ENCODE assay signal across 1 cellular context in the genomic region with DNA sequence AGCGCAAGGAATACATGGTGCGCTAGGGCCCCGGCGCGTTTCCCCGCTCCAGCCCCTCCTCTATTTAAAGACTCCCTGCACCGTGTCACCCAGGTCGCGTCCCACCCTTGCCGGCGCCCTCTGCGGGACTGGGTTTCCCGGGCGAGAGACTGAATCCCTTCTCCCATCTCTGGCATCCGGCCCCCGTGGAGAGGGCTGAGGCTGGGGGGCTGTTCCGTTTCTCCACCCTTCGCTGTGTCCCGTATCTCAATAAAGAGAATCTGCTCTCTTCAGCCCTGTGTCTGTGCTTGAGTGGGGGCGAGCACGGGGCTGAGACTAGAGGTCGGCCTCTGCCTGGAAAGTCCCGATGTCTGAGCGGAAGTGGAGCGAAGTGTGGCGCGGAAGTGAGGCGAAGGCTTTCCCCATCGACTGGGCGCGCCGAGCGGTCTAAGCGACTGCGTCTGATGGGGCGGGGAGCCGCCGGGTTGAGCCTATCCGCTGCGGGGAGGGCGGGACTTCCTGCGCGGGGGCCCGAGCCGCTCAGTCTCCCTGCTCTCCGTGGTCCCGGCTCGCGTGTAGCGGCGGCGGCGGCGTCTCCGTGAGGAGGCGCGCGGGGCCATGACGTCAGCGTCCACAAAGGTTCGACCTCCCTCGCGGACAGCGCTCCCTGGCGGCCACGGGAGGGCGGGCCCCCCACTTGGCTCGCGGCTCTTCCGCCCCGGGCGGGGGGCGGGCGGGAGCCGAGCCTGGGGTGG.
TF ChIP-seq lines count a peak whose summit lies in the region.

No MANE protein-coding gene starts in this region.

TF ChIP-seq in HEK293, 187 proteins besides CTCF, POLR2A, EP300 and RAD21 (continued from another document):
- peak; percentile 78; the same call in 1 of the 2 replicates for TF ChIP-seq REST (tag by site-specific recombination; IDR thresholded peaks at IDR 0.05)
- 0 out of 2 replicates have a peak, but pooled peaks have one; percentile 54 for TF ChIP-seq ZNF560 (tag by site-specific recombination; IDR thresholded peaks at IDR 0.05; ENCODE audit: borderline replicate concordance)
- no peak for TF ChIP-seq ZNF19 (tag by site-specific recombination; IDR thresholded peaks at IDR 0.05; ENCODE audit: low read depth)
- 0 out of 2 replicates have a peak, but pooled peaks have one; percentile 7 for TF ChIP-seq KLF16 (tag by site-specific recombination; IDR thresholded peaks at IDR 0.05)
- TF ChIP-seq, protein P1, sequence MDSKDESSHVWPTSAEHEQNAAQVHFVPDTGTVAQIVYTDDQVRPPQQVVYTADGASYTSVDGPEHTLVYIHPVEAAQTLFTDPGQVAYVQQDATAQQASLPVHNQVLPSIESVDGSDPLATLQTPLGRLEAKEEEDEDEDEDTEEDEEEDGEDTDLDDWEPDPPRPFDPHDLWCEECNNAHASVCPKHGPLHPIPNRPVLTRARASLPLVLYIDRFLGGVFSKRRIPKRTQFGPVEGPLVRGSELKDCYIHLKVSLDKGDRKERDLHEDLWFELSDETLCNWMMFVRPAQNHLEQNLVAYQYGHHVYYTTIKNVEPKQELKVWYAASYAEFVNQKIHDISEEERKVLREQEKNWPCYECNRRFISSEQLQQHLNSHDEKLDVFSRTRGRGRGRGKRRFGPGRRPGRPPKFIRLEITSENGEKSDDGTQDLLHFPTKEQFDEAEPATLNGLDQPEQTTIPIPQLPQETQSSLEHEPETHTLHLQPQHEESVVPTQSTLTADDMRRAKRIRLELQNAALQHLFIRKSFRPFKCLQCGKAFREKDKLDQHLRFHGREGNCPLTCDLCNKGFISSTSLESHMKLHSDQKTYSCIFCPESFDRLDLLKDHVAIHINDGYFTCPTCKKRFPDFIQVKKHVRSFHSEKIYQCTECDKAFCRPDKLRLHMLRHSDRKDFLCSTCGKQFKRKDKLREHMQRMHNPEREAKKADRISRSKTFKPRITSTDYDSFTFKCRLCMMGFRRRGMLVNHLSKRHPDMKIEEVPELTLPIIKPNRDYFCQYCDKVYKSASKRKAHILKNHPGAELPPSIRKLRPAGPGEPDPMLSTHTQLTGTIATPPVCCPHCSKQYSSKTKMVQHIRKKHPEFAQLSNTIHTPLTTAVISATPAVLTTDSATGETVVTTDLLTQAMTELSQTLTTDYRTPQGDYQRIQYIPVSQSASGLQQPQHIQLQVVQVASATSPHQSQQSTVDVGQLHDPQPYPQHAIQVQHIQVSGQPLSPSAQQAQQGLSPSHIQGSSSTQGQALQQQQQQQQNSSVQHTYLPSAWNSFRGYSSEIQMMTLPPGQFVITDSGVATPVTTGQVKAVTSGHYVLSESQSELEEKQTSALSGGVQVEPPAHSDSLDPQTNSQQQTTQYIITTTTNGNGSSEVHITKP (tag by site-specific recombination; IDR thresholded peaks at IDR 0.05) = peak; percentile 75
- TF ChIP-seq ZNF423 (tag by site-specific recombination; IDR thresholded peaks at IDR 0.05) = peak; percentile 50; the same call in 1 of the 2 replicates
- peak; percentile 44; the same call in 1 of the 2 replicates for TF ChIP-seq ZSCAN30 (tag by site-specific recombination; IDR thresholded peaks at IDR 0.05)
- TF ChIP-seq, protein P2, sequence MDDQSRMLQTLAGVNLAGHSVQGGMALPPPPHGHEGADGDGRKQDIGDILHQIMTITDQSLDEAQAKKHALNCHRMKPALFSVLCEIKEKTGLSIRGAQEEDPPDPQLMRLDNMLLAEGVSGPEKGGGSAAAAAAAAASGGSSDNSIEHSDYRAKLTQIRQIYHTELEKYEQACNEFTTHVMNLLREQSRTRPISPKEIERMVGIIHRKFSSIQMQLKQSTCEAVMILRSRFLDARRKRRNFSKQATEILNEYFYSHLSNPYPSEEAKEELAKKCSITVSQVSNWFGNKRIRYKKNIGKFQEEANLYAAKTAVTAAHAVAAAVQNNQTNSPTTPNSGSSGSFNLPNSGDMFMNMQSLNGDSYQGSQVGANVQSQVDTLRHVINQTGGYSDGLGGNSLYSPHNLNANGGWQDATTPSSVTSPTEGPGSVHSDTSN (CRISPR knock-in tag; IDR thresholded peaks at IDR 0.05) = peak; percentile 94
- TF ChIP-seq PRDM1 (tag by site-specific recombination; IDR thresholded peaks at IDR 0.05) = peak; percentile 37; the same call in 1 of the 2 replicates
- TF ChIP-seq EGR2 (tag by site-specific recombination; IDR thresholded peaks at IDR 0.05; ENCODE audit: low read depth) = peak; percentile 38; the same call in 1 of the 2 replicates
- TF ChIP-seq ZNF645 (tag by site-specific recombination; IDR thresholded peaks at IDR 0.05) = no peak
- TF ChIP-seq ZNF404 (tag by site-specific recombination; IDR thresholded peaks at IDR 0.05) = no peak
- peak; percentile 99 for TF ChIP-seq ZNF785 (tag by site-specific recombination; IDR thresholded peaks at IDR 0.05)
- peak; percentile 98 for TF ChIP-seq ATF2 (tag by site-specific recombination; IDR thresholded peaks at IDR 0.05; ENCODE audit: low read depth)
- TF ChIP-seq ZNF501 (tag by site-specific recombination; IDR thresholded peaks at IDR 0.05) = peak; percentile 49; the same call in 1 of the 2 replicates
- TF ChIP-seq GLIS2 (tag by site-specific recombination; IDR thresholded peaks at IDR 0.05) = peak; percentile 90
- no peak for TF ChIP-seq ZNF837 (tag by site-specific recombination; IDR thresholded peaks at IDR 0.05)
- peak; percentile 98 for TF ChIP-seq ZBTB17 (tag by site-specific recombination; IDR thresholded peaks at IDR 0.05)
- TF ChIP-seq, protein P3, sequence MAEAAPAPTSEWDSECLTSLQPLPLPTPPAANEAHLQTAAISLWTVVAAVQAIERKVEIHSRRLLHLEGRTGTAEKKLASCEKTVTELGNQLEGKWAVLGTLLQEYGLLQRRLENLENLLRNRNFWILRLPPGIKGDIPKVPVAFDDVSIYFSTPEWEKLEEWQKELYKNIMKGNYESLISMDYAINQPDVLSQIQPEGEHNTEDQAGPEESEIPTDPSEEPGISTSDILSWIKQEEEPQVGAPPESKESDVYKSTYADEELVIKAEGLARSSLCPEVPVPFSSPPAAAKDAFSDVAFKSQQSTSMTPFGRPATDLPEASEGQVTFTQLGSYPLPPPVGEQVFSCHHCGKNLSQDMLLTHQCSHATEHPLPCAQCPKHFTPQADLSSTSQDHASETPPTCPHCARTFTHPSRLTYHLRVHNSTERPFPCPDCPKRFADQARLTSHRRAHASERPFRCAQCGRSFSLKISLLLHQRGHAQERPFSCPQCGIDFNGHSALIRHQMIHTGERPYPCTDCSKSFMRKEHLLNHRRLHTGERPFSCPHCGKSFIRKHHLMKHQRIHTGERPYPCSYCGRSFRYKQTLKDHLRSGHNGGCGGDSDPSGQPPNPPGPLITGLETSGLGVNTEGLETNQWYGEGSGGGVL (tag by site-specific recombination; IDR thresholded peaks at IDR 0.05) = peak; percentile 50; the same call in 1 of the 2 replicates
- no peak for TF ChIP-seq ZNF670 (tag by site-specific recombination; IDR thresholded peaks at IDR 0.05; ENCODE audit: low read depth)
- peak; percentile 80 for TF ChIP-seq ZNF692 (tag by site-specific recombination; IDR thresholded peaks at IDR 0.05)
- peak; percentile 96 for TF ChIP-seq ZNF629 (tag by site-specific recombination; IDR thresholded peaks at IDR 0.05)
- peak; percentile 76 for TF ChIP-seq KLF10 (tag by site-specific recombination; IDR thresholded peaks at IDR 0.05)
- peak; percentile 54; the same call in 1 of the 2 replicates for TF ChIP-seq ZNF76 (tag by site-specific recombination; IDR thresholded peaks at IDR 0.05; ENCODE audit: borderline replicate concordance, low read depth)
- TF ChIP-seq ZEB2 (tag by site-specific recombination; IDR thresholded peaks at IDR 0.05) = peak; percentile 94
- peak; percentile 91 for TF ChIP-seq ZBTB21 (tag by site-specific recombination; IDR thresholded peaks at IDR 0.05)
- TF ChIP-seq ZBTB8A (tag by site-specific recombination; IDR thresholded peaks at IDR 0.05) = peak; percentile 45; the same call in 1 of the 2 replicates
TF ChIP-seq in HEK293: peak in this region for 46.
